ENCODE assay signal across 17 cellular contexts in genomic region chr14:42370056-42370455, GRCh38.
DNase-seq lines count a peak whose midpoint lies in the region; ATAC-seq lines count a peak whose summit lies in the region.
"Had no signal": no experiment of that assay in that cellular context is flagged by ENCODE, and none has a peak within 500 bp of the region (broad histone marks: within the 10 kb centered on the region; RNA-seq: fewer than 3 reads in every experiment).

No MANE protein-coding gene starts in this region.

- H3K27ac ChIP-seq in Karpas-422 (ENCODE audit: low read length): no peak overlapping the region
- H3K27ac ChIP-seq: BLaER1, GM23248, HL-60, KMS-11 had no signal

- no peaks in the 10 kb centered on the region for H3K4me1 ChIP-seq in Karpas-422 (ENCODE audit: low read length)
- H3K4me1 ChIP-seq: BLaER1, HAP-1 had no signal

- H4K20me1 ChIP-seq in Karpas-422 (ENCODE audit: insufficient read depth, low read depth, low read length): no peaks in the 10 kb centered on the region
- H4K20me1 ChIP-seq: BLaER1 had no signal

- peak overlapping the region; percentile 31 for H2AFZ ChIP-seq in Karpas-422 (ENCODE audit: low read length)
- H2AFZ ChIP-seq: GM23248 had no signal

- H3K27me3 ChIP-seq in Karpas-422 (ENCODE audit: low read length): no peaks in the 10 kb centered on the region
- H3K27me3 ChIP-seq: BLaER1 had no signal

- no peaks in the 10 kb centered on the region for H3K79me2 ChIP-seq in Karpas-422 (ENCODE audit: low read length)

- no peak overlapping the region for H3K9ac ChIP-seq in Karpas-422 (ENCODE audit: low read length)
- H3K9ac ChIP-seq: BLaER1, GM23248, KMS-11 had no signal

- DNase-seq in Karpas-422 (no peak), ecto neural progenitor cell (ENCODE audit: low spot score) (no peak), HCEC 1CT (no peak), NCI-H446 treated with DMSO at 0.1 percent for 48 hours (lab: John Stamatoyannopoulos, UW) (no peak)
- DNase-seq: 8988T; CD4-positive, alpha-beta memory T cell; DMS153; DMS79; GDM1; GM23248 had no signal

- no peaks in the 10 kb centered on the region for H3K36me3 ChIP-seq in Karpas-422 (ENCODE audit: insufficient read depth, low read length)
- H3K36me3 ChIP-seq: BLaER1, HAP-1 had no signal

- H3K9me2 ChIP-seq in Karpas-422 (replicated peaks; ENCODE audit: insufficient read depth, low read length): no peaks in the 10 kb centered on the region

- no peaks in the 10 kb centered on the region for H3K9me3 ChIP-seq in Karpas-422 (ENCODE audit: low read length)
- H3K9me3 ChIP-seq: BLaER1, HAP-1 had no signal

- H3K4me2 ChIP-seq in Karpas-422 (ENCODE audit: low read depth, low read length, poor library complexity, severe bottlenecking): no peak overlapping the region
- H3K4me2 ChIP-seq: BLaER1, KMS-11 had no signal

- no peak overlapping the region for H3K4me3 ChIP-seq in Karpas-422 (ENCODE audit: low read length)
- H3K4me3 ChIP-seq: BLaER1, GM23248, HAP-1 had no signal

- ATAC-seq in GM18867 (IDR thresholded peaks at IDR 0.05; ENCODE audit: unreplicated experiment) (peak; percentile 60), HG02610 (IDR thresholded peaks at IDR 0.05; ENCODE audit: unreplicated experiment) (peak; percentile 55), GM19035 (IDR thresholded peaks at IDR 0.05; ENCODE audit: unreplicated experiment) (no peak)
